ENCODE assay signal across 8 cellular contexts in genomic region chr11:77473001-77473800, GRCh38. TPM values are rescaled to one million over a fixed set of nuclear protein-coding genes. Genes with fewer than 3 reads are reported as not detected.
A peak's percentile ranks its signal among the peaks of the same experiment; 100 is the strongest.
DNase-seq lines count a peak whose midpoint lies in the region; TF ChIP-seq lines count a peak whose summit lies in the region.

No MANE protein-coding gene starts in this region.

- H3K4me3 ChIP-seq in MG63: peak overlapping the region; percentile 47

- no peaks in the 10 kb centered on the region for H3K36me3 Mint-ChIP-seq in activated CD4-positive, alpha-beta memory T cell treated with anti-CD3 and anti-CD28 coated beads for 36 hours

- no peaks in the 10 kb centered on the region for H3K36me3 ChIP-seq in MG63

- H3K4me1 Mint-ChIP-seq in activated CD4-positive, alpha-beta memory T cell treated with anti-CD3 and anti-CD28 coated beads for 36 hours (ENCODE audit: low read depth): peaks cover 5% of the 10 kb centered on the region

- H3K9me3 Mint-ChIP-seq in activated CD4-positive, alpha-beta memory T cell treated with anti-CD3 and anti-CD28 coated beads for 36 hours: no peaks in the 10 kb centered on the region

- DNase-seq in COLO668 (lab: John Stamatoyannopoulos, UW; ENCODE audit: unreplicated experiment) (peak; percentile 71), GM20000 (ENCODE audit: low spot score) (peak; percentile 83), MG63 (peak; percentile 28), mesenteric fat pad (ENCODE audit: low spot score) (peak; percentile 90), GOT3 (lab: John Stamatoyannopoulos, UW) (no peak)
- peak; percentile 55 for DNase-seq in activated CD4-positive, alpha-beta memory T cell treated with anti-CD3 and anti-CD28 coated beads for 36 hours
- peak; percentile 56 for DNase-seq in effector CD8-positive, alpha-beta T cell (lab: John Stamatoyannopoulos, UW)
- peak; percentile 12 to 32 for DNase-seq in stimulated activated CD8-positive, alpha-beta memory T cell treated with anti-CD3 and anti-CD28 coated beads, Interleukin-15, amount 100 ng/mL, for 48 hours (ENCODE audit: low read depth in 2 of 2)

- peaks cover 15% of the 10 kb centered on the region for H3K27me3 Mint-ChIP-seq in activated CD4-positive, alpha-beta memory T cell treated with anti-CD3 and anti-CD28 coated beads for 36 hours

- CTCF ChIA-PET in activated CD4-positive, alpha-beta memory T cell treated with anti-CD3 and anti-CD28 coated beads for 36 hours (lab: Charles Lee): interaction anchor here (0.6 kb wide), 1 partner anchor 658 kb away, joined by 3 read pairs; no protein-coding TSS in a partner anchor

- H3K9me3 ChIP-seq in MG63: no peaks in the 10 kb centered on the region

- TF ChIP-seq CTCF in GM20000 (IDR thresholded peaks at IDR 0.05; ENCODE audit: extremely low read depth, missing control alignments): no peak

- H3K27me3 ChIP-seq in MG63: 0 out of 2 replicates have a peak, but pooled peaks cover 2% of the 10 kb centered on the region

- H3K27ac Mint-ChIP-seq in activated CD4-positive, alpha-beta memory T cell treated with anti-CD3 and anti-CD28 coated beads for 36 hours: no peak overlapping the region

- H3K4me3 Mint-ChIP-seq in activated CD4-positive, alpha-beta memory T cell treated with anti-CD3 and anti-CD28 coated beads for 36 hours: peak overlapping the region; percentile 69

- POLR2A ChIA-PET in activated CD4-positive, alpha-beta memory T cell treated with anti-CD3 and anti-CD28 coated beads for 36 hours (lab: Charles Lee): no interaction called here

- intact Hi-C loops in activated CD4-positive, alpha-beta memory T cell treated with anti-CD3 and anti-CD28 coated beads for 36 hours (cut with micrococcal nuclease): loop anchor here (5.0 kb wide), 2 partner anchors 164 to 611 kb away; partner anchors contain the start of genes ACER3 and CLNS1A

RNA-seq across cellular contexts. Expression of gene PAK1, which starts 0.7 kb away (rescaled TPM):
- total RNA-seq in MG63 (2014; rRNA removed; shearing (Covaris generic); ENCODE audit: low replicate concordance): 31.3 and 35.5 TPM in 2 replicates
- total RNA-seq in activated CD4-positive, alpha-beta memory T cell treated with anti-CD3 and anti-CD28 coated beads for 36 hours: 10 to 100 TPM; 30.4 to 33.1 TPM
- total RNA-seq in mesenteric fat pad: 27.4 TPM
